ENCODE assay signal across 9 cellular contexts in genomic region chr20:1108437-1108920, GRCh38. TPM values are rescaled to one million over a fixed set of nuclear protein-coding genes. Genes with fewer than 3 reads are reported as not detected.
DNase-seq lines count a peak whose midpoint lies in the region; ATAC-seq and TF ChIP-seq lines count a peak whose summit lies in the region.
"Had no signal": no experiment of that assay in that cellular context is flagged by ENCODE, and none has a peak within 500 bp of the region (broad histone marks: within the 10 kb centered on the region; RNA-seq: fewer than 3 reads in every experiment).

No MANE protein-coding gene starts in this region.

- no peak overlapping the region for H3K9ac ChIP-seq in liver (ENCODE audit: low read depth in 1 of 2, low read length in 2 of 2)

- ATAC-seq in activated CD4-positive, CD25-positive, alpha-beta regulatory T cell treated with anti-CD3 and anti-CD28 coated beads, Interleukin-2, amount 50 U/mL, for 24 hours, result peak; percentile 35 to 62
- no peak for ATAC-seq in HG03342 (IDR thresholded peaks at IDR 0.05; ENCODE audit: unreplicated experiment)

- DNase-seq in NCI-H2029 treated with DMSO at 0.1 percent for 48 hours (lab: John Stamatoyannopoulos, UW), result peak; percentile 9
- DNase-seq in NCI-H2029 (lab: John Stamatoyannopoulos, UW), result no peak
- peak; percentile 16 for DNase-seq in NCI-H1092 treated with DMSO at 0.1 percent for 48 hours (lab: John Stamatoyannopoulos, UW)
- DNase-seq in cerebellum (ENCODE audit: low spot score), result peak; percentile 49
- peak; percentile 26 for DNase-seq in stimulated activated CD8-positive, alpha-beta memory T cell treated with anti-CD3 and anti-CD28 coated beads, Interleukin-15, amount 100 ng/mL, for 24 hours (ENCODE audit: low read depth)

- H3K4me1 ChIP-seq in liver (ENCODE audit: control insufficient read depth in 4 of 4, insufficient read depth in 4 of 4, low read length in 3 of 4), result no peaks in the 10 kb centered on the region

- H3K4me3 ChIP-seq in liver (ENCODE audit: low read depth in 1 of 3, low read length in 3 of 3), result no peak overlapping the region

- no peaks in the 10 kb centered on the region for H3K36me3 ChIP-seq in liver (ENCODE audit: control insufficient read depth in 4 of 4, insufficient read depth in 3 of 4, low read depth in 1 of 4, low read length in 3 of 4)

- no peaks in the 10 kb centered on the region for H3K27me3 ChIP-seq in liver (ENCODE audit: control insufficient read depth in 4 of 4, insufficient read depth in 4 of 4, low read length in 3 of 4)

- TF ChIP-seq CTCF in liver (IDR thresholded peaks at IDR 0.05; ENCODE audit: low read depth, low read length, missing input control), result peak; percentile 69

- no peaks in the 10 kb centered on the region for H3K9me3 ChIP-seq in liver (ENCODE audit: control insufficient read depth in 4 of 4, low read length in 3 of 4)

- H3K27ac ChIP-seq in liver (ENCODE audit: low read depth in 1 of 2, low read length in 2 of 2), result no peak overlapping the region
- H3K27ac ChIP-seq: epithelial cell of prostate had no signal

- WGBS in liver, result 33% methylated on average over 5 of the region's 5 CpGs

- peak; percentile 74 to 83 for TF ChIP-seq RAD21 in liver (IDR thresholded peaks at IDR 0.05)

TF ChIP-seq in liver, 16 proteins besides CTCF, POLR2A, EP300 and RAD21:
- TF ChIP-seq HNF4G (IDR thresholded peaks at IDR 0.05) (no peak), MAX (IDR thresholded peaks at IDR 0.05) (no peak), TAF1 (conservative IDR thresholded peaks at IDR 0.05) (no peak)

RNA-seq across cellular contexts. Expression of gene PSMF1, which starts 9.9 kb away (rescaled TPM):
- total RNA-seq in cerebellum (29.3 TPM), liver (10 to 100 TPM; 43.6 to 90.6 TPM)
- 100 to 1,000 TPM in 1 of 2 donors, 10 to 100 TPM in 1; 77.0 to 126 TPM for polyA plus RNA-seq in liver
